Comparison of ENCODE assay signal across 8 cellular contexts in the genomic region with DNA sequence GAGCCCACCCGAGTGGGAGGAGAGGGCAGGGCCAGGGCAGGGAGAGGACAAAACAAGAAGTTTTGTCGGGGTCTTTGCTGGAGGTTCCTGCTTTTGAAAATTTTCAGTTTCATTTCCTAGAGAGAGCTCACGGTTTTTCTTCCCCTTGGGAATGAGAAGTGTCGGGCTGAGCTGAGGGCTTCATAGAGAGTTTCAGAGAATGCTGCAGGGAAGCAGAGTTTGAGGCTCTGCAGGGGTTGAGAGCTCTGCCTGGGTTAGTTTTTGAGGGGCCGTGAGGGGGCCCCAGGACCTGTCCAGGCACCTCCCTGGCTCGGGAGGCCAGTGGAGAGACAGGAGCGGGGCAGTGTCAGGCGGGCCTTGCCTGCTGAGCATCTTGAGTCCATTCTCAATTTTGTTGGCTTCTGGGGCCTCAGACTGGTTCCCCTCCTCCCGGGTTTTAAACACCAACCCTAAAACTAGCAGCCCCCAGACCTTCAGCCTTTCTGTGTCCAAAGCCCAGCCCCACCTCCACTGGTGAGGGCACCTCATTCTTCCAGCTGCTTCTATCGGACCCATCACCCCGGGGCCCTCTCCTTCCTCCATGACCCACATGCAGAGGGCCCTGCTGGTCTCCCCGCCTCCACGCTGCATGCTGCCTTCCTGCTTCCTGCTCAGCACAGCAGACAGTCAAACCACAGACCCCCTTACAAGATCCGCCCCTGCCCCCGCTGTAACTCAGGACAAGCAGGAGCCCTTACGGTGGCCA.
DNase-seq lines count a peak whose midpoint lies in the region; ATAC-seq and TF ChIP-seq lines count a peak whose summit lies in the region.

No MANE protein-coding gene starts in this region.

- no peaks in the 10 kb centered on the region for H3K27me3 ChIP-seq in GM06990 (replicated peaks; ENCODE audit: control insufficient read depth, insufficient read depth, low read length)

- H3K4me3 ChIP-seq in GM06990 (replicated peaks; ENCODE audit: low read depth, low read length) = peak overlapping the region; percentile 91
- peak overlapping the region; percentile 35 for H3K4me3 ChIP-seq in skeletal muscle cell (ENCODE audit: low read depth, low read length)

- peaks cover 5% of the 10 kb centered on the region for H3K36me3 ChIP-seq in GM06990 (ENCODE audit: control insufficient read depth, insufficient read depth, low read length)

- no peak for ATAC-seq in HG02852 (IDR thresholded peaks at IDR 0.05; ENCODE audit: unreplicated experiment)
- no peak for ATAC-seq in GM19023 (IDR thresholded peaks at IDR 0.05; ENCODE audit: unreplicated experiment)

- peaks cover 60% of the 10 kb centered on the region for H3K4me1 Mint-ChIP-seq in dendritic cell treated with granulocyte-macrophage colony-stimulating factor and Interleukin-4, amounts not matched to agents 40 ng/mL and 50 ng/mL, for 4 days (ENCODE audit: low read depth)

- no peaks in the 10 kb centered on the region for H3K27me3 Mint-ChIP-seq in dendritic cell treated with granulocyte-macrophage colony-stimulating factor and Interleukin-4, amounts not matched to agents 40 ng/mL and 50 ng/mL, for 4 days

- TF ChIP-seq CTCF in GM06990 (IDR thresholded peaks at IDR 0.05; ENCODE audit: insufficient read depth, low read length, poor library complexity, severe bottlenecking) = no peak

- H3K4me3 Mint-ChIP-seq in dendritic cell treated with granulocyte-macrophage colony-stimulating factor and Interleukin-4, amounts not matched to agents 40 ng/mL and 50 ng/mL, for 4 days = peak overlapping the region; percentile 98

- H3K27ac Mint-ChIP-seq in dendritic cell treated with granulocyte-macrophage colony-stimulating factor and Interleukin-4, amounts not matched to agents 40 ng/mL and 50 ng/mL, for 4 days = peak overlapping the region; percentile 90

- peaks cover 49% of the 10 kb centered on the region for H3K36me3 Mint-ChIP-seq in dendritic cell treated with granulocyte-macrophage colony-stimulating factor and Interleukin-4, amounts not matched to agents 40 ng/mL and 50 ng/mL, for 4 days (ENCODE audit: low read depth)

- intact Hi-C loops in dendritic cell treated with granulocyte-macrophage colony-stimulating factor and Interleukin-4, amounts not matched to agents 40 ng/mL and 50 ng/mL, for 4 days (cut with micrococcal nuclease) = loop anchor here (5.0 kb wide), 1 partner anchor 117 kb away; a partner anchor contains a TSS

- H3K9me3 Mint-ChIP-seq in dendritic cell treated with granulocyte-macrophage colony-stimulating factor and Interleukin-4, amounts not matched to agents 40 ng/mL and 50 ng/mL, for 4 days = no peaks in the 10 kb centered on the region

- DNase-seq in GM06990 (ENCODE audit: extremely low read depth, insufficient read length) = peak; percentile 57
- DNase-seq in T-helper 2 cell = peak in 3 of 5 experiments; percentile 26 to 84 (median 67)
- no peak for DNase-seq in skeletal muscle cell (ENCODE audit: low read depth)
- no peak for DNase-seq in GF-D8 (lab: John Stamatoyannopoulos, UW)
- DNase-seq in NCI-H1105 (lab: John Stamatoyannopoulos, UW) = no peak

Comparison
In these comparisons a context has a peak if more than half of its experiments do, and no peak if none do; other contexts are left out.
1. DNase-seq: peak in GM06990 (single experiment) and T-helper 2 cell (3 of 5); none in skeletal muscle cell (single experiment), GF-D8 (single experiment) and NCI-H1105 (single experiment).